In the genomic region with DNA sequence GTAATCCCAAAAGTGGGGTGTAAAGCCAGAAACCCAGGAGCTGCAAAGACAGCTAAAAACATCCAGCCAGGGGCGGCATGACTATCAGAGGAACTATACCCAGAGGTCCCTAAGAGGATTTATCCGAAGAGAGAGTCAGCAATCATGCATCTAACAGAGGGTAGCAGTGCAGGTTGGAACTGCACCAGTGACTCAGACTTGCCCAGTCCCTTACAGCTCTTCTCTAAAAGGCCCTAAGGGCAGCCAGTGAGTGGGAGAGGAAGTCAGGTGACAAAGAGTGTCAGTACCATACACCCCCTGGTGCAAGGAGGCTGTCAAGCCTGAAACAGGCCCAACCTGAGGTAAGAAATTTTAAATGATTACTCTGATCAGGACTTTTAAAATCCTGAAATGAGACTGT, we compare ENCODE assay signal across 8 cellular contexts.
DNase-seq lines count a peak whose midpoint lies in the region; ATAC-seq and TF ChIP-seq lines count a peak whose summit lies in the region.

No MANE protein-coding gene starts in this region.

- DNase-seq in SIG-M5 treated with dmso at 0.1 percent for 504 hours (lab: John Stamatoyannopoulos, UW; ENCODE audit: unreplicated experiment): peak; percentile 40
- no peak for DNase-seq in SIG-M5 (lab: John Stamatoyannopoulos, UW)
- peak; percentile 50 for DNase-seq in NCI-H226
- DNase-seq in astrocyte of the hippocampus (ENCODE audit: low read depth, low spot score): peak; percentile 42
- peak; percentile 69 for DNase-seq in stimulated activated CD4-positive, alpha-beta T cell treated with anti-CD3 and anti-CD28 coated beads, Interleukin-1b, Interleukin-23, amount 100 ng/mL, for 48 hours
- DNase-seq in SKM-1 (lab: John Stamatoyannopoulos, UW; ENCODE audit: unreplicated experiment): no peak
- no peak for DNase-seq in adrenal gland

- H3K36me3 ChIP-seq in adrenal gland (replicated peaks in 1 of 2): no peaks in the 10 kb centered on the region

- WGBS in adrenal gland, 4 donors: 98 to 100% (median 99%) methylated on average over 2 of the region's 2 CpGs

- peaks cover 20 to 31% of the 10 kb centered on the region in 2 donors for H3K4me1 ChIP-seq in adrenal gland (replicated peaks in 1 of 2)

- H3K4me3 ChIP-seq in adrenal gland: no peak overlapping the region

- no peak overlapping the region for H3K27ac ChIP-seq in adrenal gland

- ATAC-seq in HG02571 (IDR thresholded peaks at IDR 0.05; ENCODE audit: unreplicated experiment): peak; percentile 94

- no peaks in the 10 kb centered on the region for H3K27me3 ChIP-seq in adrenal gland

- TF ChIP-seq CTCF in adrenal gland (IDR thresholded peaks at IDR 0.05): no peak

- no peaks in the 10 kb centered on the region for H3K9me3 ChIP-seq in adrenal gland (replicated peaks in 1 of 3)

- no peak for TF ChIP-seq POLR2A in adrenal gland (IDR thresholded peaks at IDR 0.05)

- intact Hi-C loops in adrenal gland (cut with DNase I): no loop called here

Comparison
In these comparisons a context has a peak if more than half of its experiments do, and no peak if none do; other contexts are left out.
1. DNase-seq: peak in SIG-M5 treated with dmso at 0.1 percent for 504 hours (single experiment), NCI-H226 (single experiment), astrocyte of the hippocampus (single experiment) and stimulated activated CD4-positive, alpha-beta T cell treated with anti-CD3 and anti-CD28 coated beads, Interleukin-1b, Interleukin-23, amount 100 ng/mL, for 48 hours (single experiment); none in SIG-M5 (single experiment), SKM-1 (single experiment) and adrenal gland (0 of 7).